13 cellular contexts compared by ENCODE assay signal in the genomic region with DNA sequence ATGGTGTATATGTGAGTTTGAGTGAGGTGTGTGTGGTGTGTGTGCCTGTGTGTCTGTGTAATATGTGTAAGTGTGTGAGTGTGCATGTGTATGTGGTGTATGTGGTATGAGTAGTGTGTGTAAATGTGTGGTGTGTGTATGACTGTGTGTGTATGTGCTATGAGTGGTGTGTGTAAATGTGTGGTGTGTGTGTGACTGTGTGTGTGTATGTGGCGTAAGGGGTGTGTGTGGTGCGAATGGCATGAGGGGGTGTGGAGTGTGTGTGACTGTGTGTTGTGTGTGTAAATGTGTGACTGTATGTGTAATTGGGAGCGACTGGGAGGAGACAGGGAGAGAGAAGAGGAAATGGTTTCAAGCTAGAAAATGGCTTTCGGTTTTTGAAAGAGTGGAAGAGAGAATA. TPM values are rescaled to one million over a fixed set of nuclear protein-coding genes. Genes with fewer than 3 reads are reported as not detected.
DNase-seq lines count a peak whose midpoint lies in the region; ATAC-seq, FAIRE-seq and TF ChIP-seq lines count a peak whose summit lies in the region.
"Had no signal": no experiment of that assay in that cellular context is flagged by ENCODE, and none has a peak within 500 bp of the region (broad histone marks: within the 10 kb centered on the region; RNA-seq: fewer than 3 reads in every experiment).

No MANE protein-coding gene starts in this region.

- no peak for TF ChIP-seq POLR2A in testis (IDR thresholded peaks at IDR 0.05)

- CTCF ChIA-PET in activated CD8-positive, alpha-beta T cell treated with anti-CD3 and anti-CD28 coated beads for 36 hours (lab: Charles Lee), result interaction anchor here (0.7 to 7.7 kb wide), 25 partner anchors 9 to 497 kb away, joined by 3 to 120 read pairs (median 3); partner anchors contain the start of genes ANKIB1, GATAD1, KRIT1 and PEX1

- no peaks in the 10 kb centered on the region for H4K20me1 ChIP-seq in GM23338 (replicated peaks; ENCODE audit: insufficient read depth)

- no peak for FAIRE-seq in pancreas (lab: Jason Lieb, UNC)

- no peaks in the 10 kb centered on the region for H3F3A ChIP-seq in GM23338 (replicated peaks; ENCODE audit: low read depth)

- H3K9me3 ChIP-seq in testis (no peaks in the 10 kb centered on the region), pancreas (no peaks in the 10 kb centered on the region)
- H3K9me3 ChIP-seq: body of pancreas, MG63, neutrophil had no signal

- peaks cover 9% of the 10 kb centered on the region for H3K27me3 Mint-ChIP-seq in GM23338 (ENCODE audit: insufficient read depth, low read depth, poor library complexity)
- H3K27me3 Mint-ChIP-seq in activated CD8-positive, alpha-beta T cell treated with anti-CD3 and anti-CD28 coated beads for 36 hours, result peaks cover 24% of the 10 kb centered on the region
- H3K27me3 Mint-ChIP-seq in mesothelial cell of epicardium (ENCODE audit: low read depth), result no peaks in the 10 kb centered on the region

- ATAC-seq in GM23338 (no peak), pancreas (no peak)
- no peak for ATAC-seq in activated CD8-positive, alpha-beta T cell treated with anti-CD3 and anti-CD28 coated beads for 36 hours

- H2AFZ ChIP-seq in ACC112 (ENCODE audit: low read length, unreplicated experiment), result peak overlapping the region; percentile 55
- H2AFZ ChIP-seq in GM23338, result peak overlapping the region; percentile 94

- TF ChIP-seq CTCF in GM23338 (conservative IDR thresholded peaks at IDR 0.05; ENCODE audit: low read depth in 2 of 2) (no peak), mesothelial cell of epicardium (IDR thresholded peaks at IDR 0.05; ENCODE audit: unreplicated experiment) (no peak), testis (IDR thresholded peaks at IDR 0.05) (no peak), pancreas (IDR thresholded peaks at IDR 0.05) (no peak)
- no peak for TF ChIP-seq CTCF in activated CD8-positive, alpha-beta T cell treated with anti-CD3 and anti-CD28 coated beads for 36 hours (IDR thresholded peaks at IDR 0.05)

- H3K9me2 ChIP-seq in GM23338 (ENCODE audit: insufficient read depth), result no peaks in the 10 kb centered on the region

- POLR2A ChIA-PET in activated CD8-positive, alpha-beta T cell treated with anti-CD3 and anti-CD28 coated beads for 36 hours (lab: Charles Lee), result interaction anchor here (0.9 to 1.2 kb wide), 3 partner anchors 8 to 24 kb away, joined by 3 to 5 read pairs (median 4); partner anchors contain the start of gene GATAD1

- peaks cover 16% of the 10 kb centered on the region for H3K4me1 Mint-ChIP-seq in GM23338
- peaks cover 8% of the 10 kb centered on the region for H3K4me1 Mint-ChIP-seq in activated CD8-positive, alpha-beta T cell treated with anti-CD3 and anti-CD28 coated beads for 36 hours (ENCODE audit: low read depth)
- H3K4me1 Mint-ChIP-seq in mesothelial cell of epicardium, result peaks cover 27% of the 10 kb centered on the region

- H3K9me3 Mint-ChIP-seq in GM23338, result no peaks in the 10 kb centered on the region
- H3K9me3 Mint-ChIP-seq in activated CD8-positive, alpha-beta T cell treated with anti-CD3 and anti-CD28 coated beads for 36 hours, result no peaks in the 10 kb centered on the region
- H3K9me3 Mint-ChIP-seq in mesothelial cell of epicardium, result no peaks in the 10 kb centered on the region
- H3K9me3 Mint-ChIP-seq: CD4-positive, alpha-beta T cell had no signal

- H3K4me3 Mint-ChIP-seq in GM23338, result peak overlapping the region; percentile 1; the same call in 1 of the 3 replicates
- H3K4me3 Mint-ChIP-seq in activated CD8-positive, alpha-beta T cell treated with anti-CD3 and anti-CD28 coated beads for 36 hours, result peak overlapping the region; percentile 11
- H3K4me3 Mint-ChIP-seq in mesothelial cell of epicardium, result peak overlapping the region; percentile 1

- no peak overlapping the region for H3K27ac ChIP-seq in ACC112 (ENCODE audit: low read depth, low read length)
- no peak overlapping the region for H3K27ac ChIP-seq in GM23338 (ENCODE audit: low read depth)
- H3K27ac ChIP-seq in testis, result no peak overlapping the region
- H3K27ac ChIP-seq in pancreas, result no peak overlapping the region
- H3K27ac ChIP-seq: neutrophil had no signal

- H3K4me1 ChIP-seq in ACC112 (ENCODE audit: control insufficient read depth, insufficient read depth, low read length, unreplicated experiment) (no peaks in the 10 kb centered on the region), GM23338 (ENCODE audit: insufficient read depth) (peaks cover 6% of the 10 kb centered on the region), testis (no peaks in the 10 kb centered on the region), pancreas (no peaks in the 10 kb centered on the region)

- DNase-seq in GM23338 (ENCODE audit: low spot score) (no peak), mesothelial cell of epicardium (ENCODE audit: low spot score in 2 of 2, unreplicated experiment in 2 of 2) (no peak), testis (no peak), amygdala (lab: John Stamatoyannopoulos, UW) (no peak), HuH-7 (ENCODE audit: low spot score) (no peak), pancreas (no peak)
- no peak for DNase-seq in activated CD8-positive, alpha-beta T cell treated with anti-CD3 and anti-CD28 coated beads for 36 hours
- DNase-seq: CD4-positive, alpha-beta T cell had no signal

- H3K36me3 ChIP-seq in ACC112 (ENCODE audit: insufficient read depth, low read length), result no peaks in the 10 kb centered on the region
- no peaks in the 10 kb centered on the region for H3K36me3 ChIP-seq in GM23338 (ENCODE audit: insufficient read depth)
- no peaks in the 10 kb centered on the region for H3K36me3 ChIP-seq in testis (ENCODE audit: low read depth, missing control alignments)
- H3K36me3 ChIP-seq in pancreas, result no peaks in the 10 kb centered on the region
- H3K36me3 ChIP-seq: MG63, neutrophil had no signal

- H3K4me3 ChIP-seq in ACC112 (ENCODE audit: low read depth, low read length), result no peak overlapping the region
- H3K4me3 ChIP-seq in GM23338, result no peak overlapping the region
- no peak overlapping the region for H3K4me3 ChIP-seq in testis
- H3K4me3 ChIP-seq in pancreas, result peak overlapping the region in 1 of 4 donors; percentile 46

- intact Hi-C loops in activated CD8-positive, alpha-beta T cell treated with anti-CD3 and anti-CD28 coated beads for 36 hours (cut with micrococcal nuclease), result loop anchor here (1.0 to 5.0 kb wide), 2 partner anchors 25 to 39 kb away; no protein-coding TSS in a partner anchor
- intact Hi-C loops in testis (cut with DNase I; ENCODE audit: low total_unique reads) (no loop called here), pancreas (cut with DNase I) (no loop called here)

- no peaks in the 10 kb centered on the region for H3K27me3 ChIP-seq in ACC112 (ENCODE audit: insufficient read depth, low read length)
- no peaks in the 10 kb centered on the region for H3K27me3 ChIP-seq in GM23338 (ENCODE audit: insufficient read depth)
- no peaks in the 10 kb centered on the region for H3K27me3 ChIP-seq in testis
- H3K27me3 ChIP-seq in pancreas, result no peaks in the 10 kb centered on the region
- H3K27me3 ChIP-seq: body of pancreas, MG63 had no signal

- no peaks in the 10 kb centered on the region for H3K36me3 Mint-ChIP-seq in GM23338 (ENCODE audit: low read depth)
- H3K36me3 Mint-ChIP-seq in activated CD8-positive, alpha-beta T cell treated with anti-CD3 and anti-CD28 coated beads for 36 hours (ENCODE audit: low read depth), result no peaks in the 10 kb centered on the region
- no peaks in the 10 kb centered on the region for H3K36me3 Mint-ChIP-seq in mesothelial cell of epicardium

- WGBS in testis, 2 donors, result 71 to 77% methylated on average over 4 of the region's 4 CpGs
- WGBS in pancreas, 2 donors, result 71 to 80% methylated on average over 4 of the region's 4 CpGs

- H3K4me2 ChIP-seq in GM23338, result peak overlapping the region; percentile 77

- H3K79me2 ChIP-seq in ACC112 (ENCODE audit: control insufficient read depth, insufficient read depth, low read length, unreplicated experiment) (no peaks in the 10 kb centered on the region), GM23338 (replicated peaks; ENCODE audit: insufficient read depth) (no peaks in the 10 kb centered on the region)

- H3K27ac Mint-ChIP-seq in GM23338 (no peak overlapping the region), mesothelial cell of epicardium (no peak overlapping the region)
- no peak overlapping the region for H3K27ac Mint-ChIP-seq in activated CD8-positive, alpha-beta T cell treated with anti-CD3 and anti-CD28 coated beads for 36 hours
- H3K27ac Mint-ChIP-seq: CD4-positive, alpha-beta T cell had no signal

TF ChIP-seq in GM23338, 12 proteins besides CTCF, POLR2A, EP300 and RAD21 (continues in another document):
- TF ChIP-seq POLR2AphosphoS5 (IDR thresholded peaks at IDR 0.05; ENCODE audit: low read depth) (no peak), ZNF331 (CRISPR knock-in tag; IDR thresholded peaks at IDR 0.05; ENCODE audit: low read depth) (no peak), ZNF114 (CRISPR knock-in tag; IDR thresholded peaks at IDR 0.05) (no peak), EZH2phosphoT487 (IDR thresholded peaks at IDR 0.05; ENCODE audit: unreplicated experiment) (no peak)
- TF ChIP-seq, protein P1, sequence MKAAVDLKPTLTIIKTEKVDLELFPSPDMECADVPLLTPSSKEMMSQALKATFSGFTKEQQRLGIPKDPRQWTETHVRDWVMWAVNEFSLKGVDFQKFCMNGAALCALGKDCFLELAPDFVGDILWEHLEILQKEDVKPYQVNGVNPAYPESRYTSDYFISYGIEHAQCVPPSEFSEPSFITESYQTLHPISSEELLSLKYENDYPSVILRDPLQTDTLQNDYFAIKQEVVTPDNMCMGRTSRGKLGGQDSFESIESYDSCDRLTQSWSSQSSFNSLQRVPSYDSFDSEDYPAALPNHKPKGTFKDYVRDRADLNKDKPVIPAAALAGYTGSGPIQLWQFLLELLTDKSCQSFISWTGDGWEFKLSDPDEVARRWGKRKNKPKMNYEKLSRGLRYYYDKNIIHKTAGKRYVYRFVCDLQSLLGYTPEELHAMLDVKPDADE (IDR thresholded peaks at IDR 0.05), result no peak

RNA-seq across cellular contexts. Expression of gene GATAD1, which starts 23.6 kb away (rescaled TPM):
- total RNA-seq in GM23338 (2014; rRNA removed; shearing (Covaris generic)), result 27.9 and 30.8 TPM in 2 replicates
- polyA plus RNA-seq in GM23338 (2016; fragmentation: Nextera tagmentation; extraction: Ambion mirVana), result 15.1 and 15.4 TPM in 2 replicates
- total RNA-seq in activated CD8-positive, alpha-beta T cell treated with anti-CD3 and anti-CD28 coated beads for 36 hours, result 10 to 100 TPM; 19.7 to 19.8 TPM
- total RNA-seq in mesothelial cell of epicardium, result 53.2 to 54.7 TPM (median 53.6 TPM) in 3 replicates
- total RNA-seq in testis, result 10 to 100 TPM; 65.5 to 71.7 TPM
- 22.7 TPM for polyA plus RNA-seq in testis (ENCODE audit: insufficient read depth, low read depth, low replicate concordance)
- 10 to 100 TPM; 16.5 to 21.2 (median 20.0) TPM for total RNA-seq in pancreas
- polyA plus RNA-seq in pancreas, result 10 to 100 TPM; 19.8 to 30.1 TPM

RNA-seq across cellular contexts. Expression of gene ERVW-1, which starts 54.1 kb away (rescaled TPM):
- total RNA-seq in GM23338 (2014; rRNA removed; shearing (Covaris generic)), result 0.07 TPM in 1 of 2 replicates, not detected in the other
- polyA plus RNA-seq in GM23338 (2016; fragmentation: Nextera tagmentation; extraction: Ambion mirVana), result not detected in 2 replicates
- not detected for total RNA-seq in activated CD8-positive, alpha-beta T cell treated with anti-CD3 and anti-CD28 coated beads for 36 hours
- 0.16 to 0.24 TPM in 2 of 3 replicates, not detected in the other for total RNA-seq in mesothelial cell of epicardium
- total RNA-seq in testis, result 10 to 100 TPM in 1 of 2 donors, 1 to 10 TPM in 1; 7.5 to 16.5 TPM
- 17.5 TPM for polyA plus RNA-seq in testis (ENCODE audit: insufficient read depth, low read depth, low replicate concordance)
- total RNA-seq in pancreas, result not detected
- not detected for polyA plus RNA-seq in pancreas
- total RNA-seq: body of pancreas; CD4-positive, alpha-beta T cell had no signal
- polyA plus RNA-seq: esophagus had no signal
